Comparison of ENCODE assay signal across 13 cellular contexts in genomic region chr17:81423698-81424071, GRCh38. TPM values are rescaled to one million over a fixed set of nuclear protein-coding genes. Genes with fewer than 3 reads are reported as not detected.
A peak's percentile ranks its signal among the peaks of the same experiment; 100 is the strongest.
DNase-seq lines count a peak whose midpoint lies in the region; FAIRE-seq and TF ChIP-seq lines count a peak whose summit lies in the region.
"Had no signal": no experiment of that assay in that cellular context is flagged by ENCODE, and none has a peak within 500 bp of the region (broad histone marks: within the 10 kb centered on the region; RNA-seq: fewer than 3 reads in every experiment).

No MANE protein-coding gene starts in this region.

- H3K4me1 ChIP-seq in adipocyte (ENCODE audit: control insufficient read depth, insufficient read depth, low read length) (peaks cover 54% of the 10 kb centered on the region), keratinocyte (ENCODE audit: control insufficient read depth, extremely low read depth, insufficient read depth, low read length) (peaks cover 39% of the 10 kb centered on the region), smooth muscle cell (ENCODE audit: low read depth) (peaks cover 29% of the 10 kb centered on the region)

- H3K79me2 ChIP-seq in keratinocyte (ENCODE audit: control insufficient read depth, insufficient read depth, low read length) (no peaks in the 10 kb centered on the region), smooth muscle cell (ENCODE audit: low read depth) (peaks cover 20% of the 10 kb centered on the region)

- 64% methylated on average over 13 of the region's 16 CpGs for WGBS in smooth muscle cell (ENCODE audit: low lambda C conversion rate)

- H3K4me1 Mint-ChIP-seq in activated CD4-positive, alpha-beta memory T cell treated with anti-CD3 and anti-CD28 coated beads for 36 hours (ENCODE audit: low read depth), result peaks cover 3% of the 10 kb centered on the region

- H2AFZ ChIP-seq in keratinocyte (ENCODE audit: control insufficient read depth, low read length), result no peak overlapping the region
- no peak overlapping the region for H2AFZ ChIP-seq in smooth muscle cell (ENCODE audit: low read depth)

- peak overlapping the region; percentile 75 for H3K27ac ChIP-seq in keratinocyte (ENCODE audit: control insufficient read depth, insufficient read depth, low read length)
- H3K27ac ChIP-seq in smooth muscle cell (ENCODE audit: low read depth), result peak overlapping the region; percentile 100

- H3K9ac ChIP-seq in adipocyte (ENCODE audit: low read length) (peak overlapping the region; percentile 79), keratinocyte (ENCODE audit: control insufficient read depth, extremely low read depth, insufficient read depth, low read length) (peak overlapping the region; percentile 71), smooth muscle cell (ENCODE audit: low read depth) (peak overlapping the region; percentile 97)

- no peaks in the 10 kb centered on the region for H3K36me3 ChIP-seq in adipocyte (ENCODE audit: control insufficient read depth, insufficient read depth, low read length, severe bottlenecking)
- H3K36me3 ChIP-seq in keratinocyte (ENCODE audit: control insufficient read depth in 2 of 2, extremely low read depth in 1 of 2, insufficient read depth in 2 of 2, low read length in 2 of 2), result no peaks in the 10 kb centered on the region
- no peaks in the 10 kb centered on the region for H3K36me3 ChIP-seq in smooth muscle cell (ENCODE audit: low read depth)

- H3K36me3 Mint-ChIP-seq in activated CD4-positive, alpha-beta memory T cell treated with anti-CD3 and anti-CD28 coated beads for 36 hours, result no peaks in the 10 kb centered on the region
- H3K36me3 Mint-ChIP-seq: naive thymus-derived CD4-positive, alpha-beta T cell; type B pancreatic cell had no signal

- H3K9me1 ChIP-seq in keratinocyte (ENCODE audit: control insufficient read depth, extremely low read depth, insufficient read depth, low read length), result no peaks in the 10 kb centered on the region

- no peak for FAIRE-seq in keratinocyte (lab: Jason Lieb, UNC)

- H4K20me1 ChIP-seq in keratinocyte (ENCODE audit: control insufficient read depth, extremely low read depth, insufficient read depth, low read length), result no peaks in the 10 kb centered on the region
- no peaks in the 10 kb centered on the region for H4K20me1 ChIP-seq in smooth muscle cell (ENCODE audit: low read depth)

- POLR2A ChIA-PET in activated CD4-positive, alpha-beta memory T cell treated with anti-CD3 and anti-CD28 coated beads for 36 hours (lab: Charles Lee), result no interaction called here

- no peaks in the 10 kb centered on the region for H3K27me3 ChIP-seq in adipocyte (replicated peaks; ENCODE audit: control insufficient read depth, insufficient read depth, low read length)
- peaks cover 13% of the 10 kb centered on the region for H3K27me3 ChIP-seq in keratinocyte (ENCODE audit: control insufficient read depth, extremely low read depth, insufficient read depth, low read length)
- no peaks in the 10 kb centered on the region for H3K27me3 ChIP-seq in smooth muscle cell (ENCODE audit: low read depth)

- no peak overlapping the region for H3K4me3 ChIP-seq in adipocyte (ENCODE audit: low read length)
- H3K4me3 ChIP-seq in keratinocyte (ENCODE audit: control insufficient read depth in 2 of 3, extremely low read depth in 1 of 3, insufficient read depth in 2 of 3, low read depth in 1 of 3, low read length in 3 of 3), result no peak overlapping the region
- no peak overlapping the region for H3K4me3 ChIP-seq in smooth muscle cell

- peak overlapping the region; percentile 37 for H3K4me2 ChIP-seq in keratinocyte (ENCODE audit: control insufficient read depth, extremely low read depth, insufficient read depth, low read depth, low read length)
- peak overlapping the region; percentile 77 for H3K4me2 ChIP-seq in smooth muscle cell

- H3F3A ChIP-seq in smooth muscle cell (ENCODE audit: low read depth), result peaks cover 30% of the 10 kb centered on the region

- CTCF ChIA-PET in activated CD4-positive, alpha-beta memory T cell treated with anti-CD3 and anti-CD28 coated beads for 36 hours (lab: Charles Lee), result no interaction called here

- dilution Hi-C loops in keratinocyte (cut with MboI; ENCODE audit: extremely low pct_ligation_motif_present, low sequenced_read_pairs), result no loop called here

- DNase-seq in Daoy (ENCODE audit: low read depth) (peak; percentile 70), adipocyte (ENCODE audit: low read depth) (no peak), keratinocyte (ENCODE audit: low read depth, low spot score) (no peak), smooth muscle cell (lab: John Stamatoyannopoulos, UW; ENCODE audit: unreplicated experiment) (no peak), islet precursor cell (no peak), COR-L47 (lab: John Stamatoyannopoulos, UW) (no peak), NAMALWA (ENCODE audit: low spot score) (no peak)
- no peak for DNase-seq in activated CD4-positive, alpha-beta memory T cell treated with anti-CD3 and anti-CD28 coated beads for 36 hours
- DNase-seq: activated CD4-positive, alpha-beta T cell treated with anti-CD3 and anti-CD28 coated beads, Interleukin-2, amount 50 U/mL, for 1 hour; DND-41; naive thymus-derived CD4-positive, alpha-beta T cell; NCI-H1436 treated with DMSO at 0.1 percent for 48 hours had no signal

- intact Hi-C loops in activated CD4-positive, alpha-beta memory T cell treated with anti-CD3 and anti-CD28 coated beads for 36 hours (cut with micrococcal nuclease), result no loop called here

- no peak overlapping the region for H3K4me3 Mint-ChIP-seq in activated CD4-positive, alpha-beta memory T cell treated with anti-CD3 and anti-CD28 coated beads for 36 hours
- H3K4me3 Mint-ChIP-seq: naive thymus-derived CD4-positive, alpha-beta T cell; type B pancreatic cell had no signal

- peaks cover 9% of the 10 kb centered on the region for H3K27me3 Mint-ChIP-seq in activated CD4-positive, alpha-beta memory T cell treated with anti-CD3 and anti-CD28 coated beads for 36 hours
- H3K27me3 Mint-ChIP-seq: type B pancreatic cell had no signal

- TF ChIP-seq CTCF in keratinocyte (optimal IDR thresholded peaks at IDR 0.05 in 1 of 3, IDR thresholded peaks at IDR 0.05 in 1 of 3, conservative IDR thresholded peaks at IDR 0.05 in 1 of 3; ENCODE audit: extremely low read depth in 1 of 3, insufficient read depth in 2 of 3, low read length in 3 of 3) (no peak), smooth muscle cell (IDR thresholded peaks at IDR 0.05; ENCODE audit: borderline replicate concordance, insufficient read depth, poor library complexity, severe bottlenecking) (no peak)

- H3K9me3 Mint-ChIP-seq in activated CD4-positive, alpha-beta memory T cell treated with anti-CD3 and anti-CD28 coated beads for 36 hours, result no peaks in the 10 kb centered on the region
- H3K9me3 Mint-ChIP-seq: naive thymus-derived CD4-positive, alpha-beta T cell; type B pancreatic cell had no signal

- H3K27ac Mint-ChIP-seq in activated CD4-positive, alpha-beta memory T cell treated with anti-CD3 and anti-CD28 coated beads for 36 hours, result no peak overlapping the region
- H3K27ac Mint-ChIP-seq: naive thymus-derived CD4-positive, alpha-beta T cell; type B pancreatic cell had no signal

- H3K9me3 ChIP-seq in adipocyte (ENCODE audit: control insufficient read depth, low read length) (no peaks in the 10 kb centered on the region), keratinocyte (ENCODE audit: control insufficient read depth, low read depth, low read length) (peaks cover 8% of the 10 kb centered on the region), smooth muscle cell (replicated peaks; ENCODE audit: low read depth) (no peaks in the 10 kb centered on the region)

RNA-seq across cellular contexts. Expression of gene BAHCC1, which starts 28.4 kb away (rescaled TPM):
- 6.8 and 11.0 TPM in 2 replicates for total RNA-seq in Daoy (2014; rRNA removed; shearing (Covaris generic))
- polyA plus RNA-seq in keratinocyte (0.52 to 1.0 TPM (median 0.80 TPM) in 3 replicates), smooth muscle cell (3.2 and 3.9 TPM in 2 replicates)
- polyA plus RNA-seq in keratinocyte (2011; ENCODE audit: low read depth), result 0.74 TPM
- 0.13 and 0.88 TPM in 2 replicates for polyA plus RNA-seq in keratinocyte (2011; cell fraction: cytosol; rRNA removed)
- 3.0 and 5.1 TPM in 2 replicates for polyA plus RNA-seq in keratinocyte (2011; cell fraction: nucleus; rRNA removed)
- polyA plus RNA-seq in keratinocyte (2012; ENCODE audit: low replicate concordance), result 0.85 and 2.5 TPM in 2 replicates
- polyA minus RNA-seq in keratinocyte, result 0.99 to 4.3 TPM (median 1.3 TPM) in 3 replicates
- 0.96 TPM for polyA minus RNA-seq in keratinocyte (2011; cell fraction: cytosol; rRNA and poly(A)+ RNA removed)
- polyA minus RNA-seq in keratinocyte (2011; cell fraction: nucleus; rRNA and poly(A)+ RNA removed), result 4.7 and 6.7 TPM in 2 replicates
- total RNA-seq in smooth muscle cell, result 4.6 and 5.4 TPM in 2 replicates
- total RNA-seq in activated CD4-positive, alpha-beta memory T cell treated with anti-CD3 and anti-CD28 coated beads for 36 hours, result under 1 TPM in 1 of 2 experiments, not detected in 1; 0.10 TPM
- polyA plus RNA-seq: naive thymus-derived CD4-positive, alpha-beta T cell had no signal
